Comparison of ENCODE assay signal across 20 cellular contexts in the genomic region with DNA sequence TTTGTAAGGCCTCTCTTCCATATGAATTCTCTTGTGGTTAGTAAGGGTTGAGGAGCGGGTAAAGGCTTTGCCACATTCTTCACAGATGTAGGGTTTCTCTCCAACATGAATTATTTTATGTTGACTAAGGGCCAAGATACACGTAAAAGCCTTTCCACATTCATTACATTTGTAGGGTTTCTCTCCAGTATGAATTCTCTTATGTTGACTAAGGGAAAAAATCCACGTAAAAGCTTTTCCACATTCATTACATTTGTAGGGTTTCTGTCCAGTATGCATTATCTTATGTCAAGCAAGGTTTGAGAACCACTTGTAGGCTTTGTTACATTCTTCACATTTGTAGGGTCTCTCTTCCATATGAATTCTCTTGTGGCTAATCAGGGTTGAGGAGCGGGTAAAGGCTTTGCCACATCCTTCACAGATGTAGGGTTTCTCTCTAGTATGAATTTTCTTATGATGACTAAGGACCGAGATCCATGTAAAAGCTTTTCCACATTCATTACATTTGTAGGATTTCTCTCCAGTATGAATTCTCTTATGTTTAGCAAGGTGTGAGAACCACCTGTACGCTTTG.
A peak's percentile ranks its signal among the peaks of the same experiment; 100 is the strongest.
DNase-seq lines count a peak whose midpoint lies in the region; ATAC-seq, FAIRE-seq and TF ChIP-seq lines count a peak whose summit lies in the region.
"Had no signal": no experiment of that assay in that cellular context is flagged by ENCODE, and none has a peak within 500 bp of the region (broad histone marks: within the 10 kb centered on the region; RNA-seq: fewer than 3 reads in every experiment).

No MANE protein-coding gene starts in this region.

- H2BK5ac ChIP-seq in H1 (ENCODE audit: low read depth, low read length): no peak overlapping the region

- intact Hi-C loops in HCT116 (cut with micrococcal nuclease): no loop called here

- H4K20me1 ChIP-seq in HCT116 (ENCODE audit: insufficient read depth) (no peaks in the 10 kb centered on the region), H1 (replicated peaks in 1 of 2; ENCODE audit: control insufficient read depth in 1 of 2, insufficient read depth in 2 of 2, low read length in 2 of 2) (no peaks in the 10 kb centered on the region)
- H4K20me1 ChIP-seq: BLaER1 treated with 17β-estradiol and CSF1 and Interleukin-3, amounts not matched to agents 10 nM and 100 nM had no signal

- DNase-seq in HCT116 (ENCODE audit: low read depth, low spot score) (no peak), adipocyte (ENCODE audit: low read depth) (no peak), H1 (ENCODE audit: low read depth in 1 of 2, low spot score in 2 of 2) (no peak), omental fat pad (ENCODE audit: low spot score) (no peak)
- no peak for DNase-seq in central memory CD4-positive, alpha-beta T cell
- DNase-seq: AML-193; Caco-2; Calu3; CD4-positive, alpha-beta T cell; CD8-positive, alpha-beta T cell; DMS79 treated with DMSO at 0.1 percent for 48 hours; GF-D8 had no signal

- H3K23me2 ChIP-seq in H1 (ENCODE audit: low read depth, low read length): no peaks in the 10 kb centered on the region

- H3K4ac ChIP-seq in H1 (replicated peaks; ENCODE audit: insufficient read length, low read depth, low read length): no peak overlapping the region

- ATAC-seq in HCT116 (no peak), omental fat pad (ENCODE audit: low FRiP score) (no peak)
- ATAC-seq: A549; CD8-positive, alpha-beta T cell had no signal

- 77% methylated on average over 6 of the region's 6 CpGs; no CpG with 5 or more reads in 1 of the 2 experiments for WGBS in H1 (ENCODE audit: extremely low coverage in 1 of 2, insufficient coverage in 1 of 2, insufficient read length in 1 of 2, insufficient replicate concordance in 2 of 2, low coverage in 1 of 2, low lambda C conversion rate in 2 of 2, missing lambda C conversion rate in 1 of 2), 2 experiments

- H3K36me3 ChIP-seq in HCT116 (ENCODE audit: control insufficient read depth in 1 of 2, insufficient read depth in 2 of 2, low read length in 2 of 2): no peaks in the 10 kb centered on the region
- H3K36me3 ChIP-seq in adipocyte (ENCODE audit: control insufficient read depth, insufficient read depth, low read length, severe bottlenecking): no peaks in the 10 kb centered on the region
- H3K36me3 ChIP-seq in H1 (ENCODE audit: control insufficient read depth in 2 of 4, insufficient read depth in 4 of 4, low read length in 3 of 4): no peaks in the 10 kb centered on the region
- H3K36me3 ChIP-seq: BLaER1 treated with 17β-estradiol and CSF1 and Interleukin-3, amounts not matched to agents 10 nM and 100 nM had no signal

- no peak overlapping the region for H3K14ac ChIP-seq in H1 (ENCODE audit: insufficient read length)

- H3K79me2 ChIP-seq in HCT116 (ENCODE audit: insufficient read depth, low read length) (no peaks in the 10 kb centered on the region), H1 (ENCODE audit: control insufficient read depth in 1 of 2, insufficient read depth in 2 of 2, low read length in 2 of 2) (no peaks in the 10 kb centered on the region)

- no peak overlapping the region for H4K8ac ChIP-seq in H1 (ENCODE audit: extremely low read depth, insufficient read depth, low read length)

- RAD21 ChIA-PET in HCT116 (lab: Charles Lee; ENCODE audit: low non-redundant PET in 1 of 2, low total read pairs in 2 of 2, uncharacterized antibody in 2 of 2, unreplicated experiment in 2 of 2): no interaction called here

- H3K18ac ChIP-seq in H1 (ENCODE audit: extremely low read depth, low read length): no peak overlapping the region

- no peaks in the 10 kb centered on the region for H3K9me2 ChIP-seq in HCT116 (ENCODE audit: insufficient read depth)

- H2BK120ac ChIP-seq in H1 (replicated peaks; ENCODE audit: low read depth, low read length): no peak overlapping the region

- FAIRE-seq in H1 (lab: Jason Lieb, UNC): no peak
- FAIRE-seq: A549, D721Med, G401.6, GM12891, GM19239 had no signal

- no peak overlapping the region for H4K91ac ChIP-seq in H1 (replicated peaks; ENCODE audit: insufficient read length, low read length)

- TF ChIP-seq POLR2A in HCT116 (IDR thresholded peaks at IDR 0.05; ENCODE audit: borderline replicate concordance, extremely low read depth, insufficient read depth, insufficient read length) (no peak), H1 (IDR thresholded peaks at IDR 0.05; ENCODE audit: control extremely low read depth in 1 of 2, low read depth in 2 of 2, low read length in 2 of 2) (no peak)

- no TSS peak for BruUV-seq in HCT116 (replicated peaks; lab: Mats Ljungman, UMichigan)

- no peak overlapping the region for H2AFZ ChIP-seq in HCT116 (ENCODE audit: low read depth, low read length, poor library complexity, severe bottlenecking)
- no peak overlapping the region for H2AFZ ChIP-seq in H1 (ENCODE audit: low read length)

- H3K27ac ChIP-seq in HCT116 (ENCODE audit: low read depth, low read length) (no peak overlapping the region), H1 (ENCODE audit: low read depth, low read length) (no peak overlapping the region)
- H3K27ac ChIP-seq: 22Rv1; A549; BLaER1 treated with 17β-estradiol and CSF1 and Interleukin-3, amounts not matched to agents 10 nM and 100 nM; C4-2B had no signal

- H2AK5ac ChIP-seq in H1 (ENCODE audit: low read depth, low read length): no peak overlapping the region

- no peak for TF ChIP-seq EP300 in H1 (IDR thresholded peaks at IDR 0.05; ENCODE audit: borderline replicate concordance in 1 of 2, low read depth in 2 of 2, low read length in 2 of 2)

- H2BK12ac ChIP-seq in H1 (ENCODE audit: low read depth, low read length): no peak overlapping the region

- no peaks in the 10 kb centered on the region for H3K27me3 ChIP-seq in HCT116 (ENCODE audit: insufficient read depth, low read length)
- H3K27me3 ChIP-seq in adipocyte (replicated peaks; ENCODE audit: control insufficient read depth, insufficient read depth, low read length): no peaks in the 10 kb centered on the region
- H3K27me3 ChIP-seq in H1 (replicated peaks in 1 of 4; ENCODE audit: control insufficient read depth in 3 of 4, extremely low read depth in 1 of 4, insufficient read depth in 3 of 4, low read length in 3 of 4): no peaks in the 10 kb centered on the region
- H3K27me3 ChIP-seq: BLaER1 treated with 17β-estradiol and CSF1 and Interleukin-3, amounts not matched to agents 10 nM and 100 nM had no signal

- H3K4me3 ChIP-seq in HCT116 (replicated peaks in 1 of 2; ENCODE audit: low read depth in 1 of 2, low read length in 2 of 2) (no peak overlapping the region), adipocyte (ENCODE audit: low read length) (peak overlapping the region; percentile 44), H1 (ENCODE audit: extremely low read depth in 1 of 4, insufficient read depth in 2 of 4, low read depth in 3 of 4, low read length in 4 of 4) (no peak overlapping the region)
- H3K4me3 ChIP-seq: A549; BLaER1 treated with 17β-estradiol and CSF1 and Interleukin-3, amounts not matched to agents 10 nM and 100 nM had no signal

- H3K79me1 ChIP-seq in H1 (ENCODE audit: low read depth, low read length): no peaks in the 10 kb centered on the region

- no peak for TF ChIP-seq RAD21 in HCT116 (IDR thresholded peaks at IDR 0.05; ENCODE audit: low read depth)
- TF ChIP-seq RAD21 in H1 (IDR thresholded peaks at IDR 0.05 in 1 of 2, conservative IDR thresholded peaks at IDR 0.05 in 1 of 2; ENCODE audit: low read depth in 2 of 2, low read length in 2 of 2): no peak

- H3K9me3 ChIP-seq in HCT116 (ENCODE audit: control insufficient read depth in 1 of 2, insufficient read depth in 1 of 2, low read depth in 1 of 2, low read length in 2 of 2): peaks cover 14 to 15% of the 10 kb centered on the region in 2 experiments; a peak in 3 of 4 replicates
- H3K9me3 ChIP-seq in adipocyte (ENCODE audit: control insufficient read depth, low read length): peaks cover 90% of the 10 kb centered on the region
- peaks cover 67 to 70% of the 10 kb centered on the region in 2 experiments for H3K9me3 ChIP-seq in H1 (ENCODE audit: insufficient read depth in 2 of 2, low read depth in 1 of 2, low read length in 1 of 2)

- CTCF ChIA-PET in HCT116 (lab: Charles Lee): no interaction called here
- CTCF ChIA-PET in H1 (lab: Charles Lee; ENCODE audit: partially characterized antibody): no interaction called here

- no peak overlapping the region for H2BK15ac ChIP-seq in H1 (ENCODE audit: low read length)

- H3K9ac ChIP-seq in HCT116 (ENCODE audit: low read length): no peak overlapping the region
- H3K9ac ChIP-seq in adipocyte (ENCODE audit: low read length): no peak overlapping the region
- no peak overlapping the region for H3K9ac ChIP-seq in H1 (replicated peaks in 1 of 4; ENCODE audit: extremely low read depth in 1 of 4, low read depth in 3 of 4, low read length in 3 of 4)
- H3K9ac ChIP-seq: BLaER1 treated with 17β-estradiol and CSF1 and Interleukin-3, amounts not matched to agents 10 nM and 100 nM had no signal

- POLR2A ChIA-PET in HCT116 (lab: Charles Lee) (no interaction called here), H1 (lab: Charles Lee; ENCODE audit: partially characterized antibody) (no interaction called here)

- H3K4me2 ChIP-seq in HCT116 (ENCODE audit: low read length) (no peak overlapping the region), H1 (ENCODE audit: insufficient read depth in 1 of 2, low read depth in 2 of 2, low read length in 2 of 2) (no peak overlapping the region)
- H3K4me2 ChIP-seq: A549; BLaER1 treated with 17β-estradiol and CSF1 and Interleukin-3, amounts not matched to agents 10 nM and 100 nM had no signal

- no peak overlapping the region for H4K5ac ChIP-seq in H1 (ENCODE audit: insufficient read length, low read depth, low read length)

- no peak overlapping the region for H3K23ac ChIP-seq in H1 (ENCODE audit: insufficient read length)

- TF ChIP-seq CTCF in HCT116 (IDR thresholded peaks at IDR 0.05 in 2 of 3, conservative IDR thresholded peaks at IDR 0.05 in 1 of 3; ENCODE audit: borderline replicate concordance in 1 of 3, insufficient read depth in 1 of 3, low read depth in 2 of 3, low read length in 2 of 3) (no peak), H1 (IDR thresholded peaks at IDR 0.05; ENCODE audit: control extremely low read depth in 1 of 3, insufficient read depth in 1 of 3, low read depth in 1 of 3, low read length in 3 of 3) (no peak), omental fat pad (IDR thresholded peaks at IDR 0.05) (no peak)

- H3K56ac ChIP-seq in H1 (replicated peaks; ENCODE audit: insufficient read length, low read depth, low read length): no peak overlapping the region

- no peak overlapping the region for H2BK20ac ChIP-seq in H1 (ENCODE audit: low read length)

- H3K4me1 ChIP-seq in HCT116 (ENCODE audit: control insufficient read depth in 1 of 2, insufficient read depth in 2 of 2, low read length in 2 of 2) (no peaks in the 10 kb centered on the region), adipocyte (ENCODE audit: control insufficient read depth, insufficient read depth, low read length) (no peaks in the 10 kb centered on the region), H1 (replicated peaks in 1 of 4; ENCODE audit: control insufficient read depth in 3 of 4, insufficient read depth in 4 of 4, low read length in 3 of 4) (no peaks in the 10 kb centered on the region)
- H3K4me1 ChIP-seq: A549; BLaER1 treated with 17β-estradiol and CSF1 and Interleukin-3, amounts not matched to agents 10 nM and 100 nM; Caco-2 had no signal

TF ChIP-seq in HCT116, 20 proteins besides CTCF, POLR2A, EP300 and RAD21 (continues in another document):
- no peak for TF ChIP-seq CBX3 (IDR thresholded peaks at IDR 0.05; ENCODE audit: low read depth)
